ENCODE assay signal across 1 cellular context in genomic region chr3:65406470-65406869, GRCh38.
TF ChIP-seq lines count a peak whose summit lies in the region.

No MANE protein-coding gene starts in this region.

TF ChIP-seq in HepG2, 621 proteins besides CTCF, POLR2A, EP300 and RAD21 (continued from another document and continues in another):
- TF ChIP-seq AFF4 (CRISPR knock-in tag; IDR thresholded peaks at IDR 0.05) (no peak), SYNCRIP (IDR thresholded peaks at IDR 0.05; ENCODE audit: insufficient read depth, low read depth, low read length) (no peak), CHD4 (IDR thresholded peaks at IDR 0.05; ENCODE audit: borderline replicate concordance, low read length) (no peak), MAX (IDR thresholded peaks at IDR 0.05) (peak; percentile 53; the same call in 1 of the 2 replicates), RELA (CRISPR knock-in tag; IDR thresholded peaks at IDR 0.05) (no peak), CBFB (CRISPR knock-in tag; IDR thresholded peaks at IDR 0.05) (no peak), ZNF543 (CRISPR knock-in tag; IDR thresholded peaks at IDR 0.05) (no peak), ZNF574 (CRISPR knock-in tag; IDR thresholded peaks at IDR 0.05) (no peak), ZNF17 (CRISPR knock-in tag; IDR thresholded peaks at IDR 0.05) (no peak), TGIF2 (CRISPR knock-in tag; IDR thresholded peaks at IDR 0.05) (peak; percentile 77; the same call in 1 of the 2 replicates), ZBTB43 (CRISPR knock-in tag; conservative IDR thresholded peaks at IDR 0.05) (peak; percentile 88), ZNF343 (CRISPR knock-in tag; IDR thresholded peaks at IDR 0.05) (no peak), BCLAF1 (IDR thresholded peaks at IDR 0.05) (no peak), BCL6 (CRISPR knock-in tag; IDR thresholded peaks at IDR 0.05) (peak; percentile 66), ZNF570 (CRISPR knock-in tag; IDR thresholded peaks at IDR 0.05; ENCODE audit: borderline replicate concordance) (no peak), MAFG (CRISPR knock-in tag; IDR thresholded peaks at IDR 0.05) (no peak), ZNF12 (CRISPR knock-in tag; IDR thresholded peaks at IDR 0.05) (peak; percentile 80), FOXJ3 (CRISPR knock-in tag; IDR thresholded peaks at IDR 0.05; ENCODE audit: borderline replicate concordance) (peak; percentile 37; the same call in 1 of the 2 replicates), KDM4B (CRISPR knock-in tag; IDR thresholded peaks at IDR 0.05) (no peak), NFE2L2 (IDR thresholded peaks at IDR 0.05; ENCODE audit: low read length) (peak; percentile 80), GATAD2A (CRISPR knock-in tag; IDR thresholded peaks at IDR 0.05) (peak; percentile 83), MBD4 (IDR thresholded peaks at IDR 0.05; ENCODE audit: borderline replicate concordance, low read length) (no peak), SPEN (CRISPR knock-in tag; IDR thresholded peaks at IDR 0.05; ENCODE audit: low read depth) (no peak), ZNF18 (CRISPR knock-in tag; IDR thresholded peaks at IDR 0.05; ENCODE audit: insufficient replicate concordance) (no peak), NCOA2 (CRISPR knock-in tag; IDR thresholded peaks at IDR 0.05) (0 out of 2 replicates have a peak, but pooled peaks have one; percentile 16), MLLT10 (CRISPR knock-in tag; IDR thresholded peaks at IDR 0.05) (no peak), ZNF3 (CRISPR knock-in tag; IDR thresholded peaks at IDR 0.05) (peak; percentile 71; the same call in 1 of the 2 replicates), MZF1 (CRISPR knock-in tag; IDR thresholded peaks at IDR 0.05; ENCODE audit: borderline replicate concordance) (no peak), FOXA3 (CRISPR knock-in tag; IDR thresholded peaks at IDR 0.05) (no peak), HNF1B (CRISPR knock-in tag; IDR thresholded peaks at IDR 0.05) (no peak)
- TF ChIP-seq, protein P1, sequence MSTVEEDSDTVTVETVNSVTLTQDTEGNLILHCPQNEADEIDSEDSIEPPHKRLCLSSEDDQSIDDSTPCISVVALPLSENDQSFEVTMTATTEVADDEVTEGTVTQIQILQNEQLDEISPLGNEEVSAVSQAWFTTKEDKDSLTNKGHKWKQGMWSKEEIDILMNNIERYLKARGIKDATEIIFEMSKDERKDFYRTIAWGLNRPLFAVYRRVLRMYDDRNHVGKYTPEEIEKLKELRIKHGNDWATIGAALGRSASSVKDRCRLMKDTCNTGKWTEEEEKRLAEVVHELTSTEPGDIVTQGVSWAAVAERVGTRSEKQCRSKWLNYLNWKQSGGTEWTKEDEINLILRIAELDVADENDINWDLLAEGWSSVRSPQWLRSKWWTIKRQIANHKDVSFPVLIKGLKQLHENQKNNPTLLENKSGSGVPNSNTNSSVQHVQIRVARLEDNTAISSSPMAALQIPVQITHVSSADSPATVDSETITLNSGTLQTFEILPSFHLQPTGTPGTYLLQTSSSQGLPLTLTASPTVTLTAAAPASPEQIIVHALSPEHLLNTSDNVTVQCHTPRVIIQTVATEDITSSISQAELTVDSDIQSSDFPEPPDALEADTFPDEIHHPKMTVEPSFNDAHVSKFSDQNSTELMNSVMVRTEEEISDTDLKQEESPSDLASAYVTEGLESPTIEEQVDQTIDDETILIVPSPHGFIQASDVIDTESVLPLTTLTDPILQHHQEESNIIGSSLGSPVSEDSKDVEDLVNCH (CRISPR knock-in tag; IDR thresholded peaks at IDR 0.05) = no peak
- TF ChIP-seq, protein P2, sequence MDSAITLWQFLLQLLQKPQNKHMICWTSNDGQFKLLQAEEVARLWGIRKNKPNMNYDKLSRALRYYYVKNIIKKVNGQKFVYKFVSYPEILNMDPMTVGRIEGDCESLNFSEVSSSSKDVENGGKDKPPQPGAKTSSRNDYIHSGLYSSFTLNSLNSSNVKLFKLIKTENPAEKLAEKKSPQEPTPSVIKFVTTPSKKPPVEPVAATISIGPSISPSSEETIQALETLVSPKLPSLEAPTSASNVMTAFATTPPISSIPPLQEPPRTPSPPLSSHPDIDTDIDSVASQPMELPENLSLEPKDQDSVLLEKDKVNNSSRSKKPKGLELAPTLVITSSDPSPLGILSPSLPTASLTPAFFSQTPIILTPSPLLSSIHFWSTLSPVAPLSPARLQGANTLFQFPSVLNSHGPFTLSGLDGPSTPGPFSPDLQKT (CRISPR knock-in tag; IDR thresholded peaks at IDR 0.05; ENCODE audit: borderline replicate concordance) = no peak
- TF ChIP-seq, protein P3, sequence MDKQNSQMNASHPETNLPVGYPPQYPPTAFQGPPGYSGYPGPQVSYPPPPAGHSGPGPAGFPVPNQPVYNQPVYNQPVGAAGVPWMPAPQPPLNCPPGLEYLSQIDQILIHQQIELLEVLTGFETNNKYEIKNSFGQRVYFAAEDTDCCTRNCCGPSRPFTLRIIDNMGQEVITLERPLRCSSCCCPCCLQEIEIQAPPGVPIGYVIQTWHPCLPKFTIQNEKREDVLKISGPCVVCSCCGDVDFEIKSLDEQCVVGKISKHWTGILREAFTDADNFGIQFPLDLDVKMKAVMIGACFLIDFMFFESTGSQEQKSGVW (CRISPR knock-in tag; IDR thresholded peaks at IDR 0.05; ENCODE audit: borderline replicate concordance) = no peak
- TF ChIP-seq, protein P4, sequence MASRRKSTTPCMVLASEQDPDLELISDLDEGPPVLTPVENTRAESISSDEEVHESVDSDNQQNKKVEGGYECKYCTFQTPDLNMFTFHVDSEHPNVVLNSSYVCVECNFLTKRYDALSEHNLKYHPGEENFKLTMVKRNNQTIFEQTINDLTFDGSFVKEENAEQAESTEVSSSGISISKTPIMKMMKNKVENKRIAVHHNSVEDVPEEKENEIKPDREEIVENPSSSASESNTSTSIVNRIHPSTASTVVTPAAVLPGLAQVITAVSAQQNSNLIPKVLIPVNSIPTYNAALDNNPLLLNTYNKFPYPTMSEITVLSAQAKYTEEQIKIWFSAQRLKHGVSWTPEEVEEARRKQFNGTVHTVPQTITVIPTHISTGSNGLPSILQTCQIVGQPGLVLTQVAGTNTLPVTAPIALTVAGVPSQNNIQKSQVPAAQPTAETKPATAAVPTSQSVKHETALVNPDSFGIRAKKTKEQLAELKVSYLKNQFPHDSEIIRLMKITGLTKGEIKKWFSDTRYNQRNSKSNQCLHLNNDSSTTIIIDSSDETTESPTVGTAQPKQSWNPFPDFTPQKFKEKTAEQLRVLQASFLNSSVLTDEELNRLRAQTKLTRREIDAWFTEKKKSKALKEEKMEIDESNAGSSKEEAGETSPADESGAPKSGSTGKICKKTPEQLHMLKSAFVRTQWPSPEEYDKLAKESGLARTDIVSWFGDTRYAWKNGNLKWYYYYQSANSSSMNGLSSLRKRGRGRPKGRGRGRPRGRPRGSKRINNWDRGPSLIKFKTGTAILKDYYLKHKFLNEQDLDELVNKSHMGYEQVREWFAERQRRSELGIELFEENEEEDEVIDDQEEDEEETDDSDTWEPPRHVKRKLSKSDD (CRISPR knock-in tag; IDR thresholded peaks at IDR 0.05; ENCODE audit: low read depth) = no peak
